Comparison of ENCODE assay signal across 8 cellular contexts in the genomic region with DNA sequence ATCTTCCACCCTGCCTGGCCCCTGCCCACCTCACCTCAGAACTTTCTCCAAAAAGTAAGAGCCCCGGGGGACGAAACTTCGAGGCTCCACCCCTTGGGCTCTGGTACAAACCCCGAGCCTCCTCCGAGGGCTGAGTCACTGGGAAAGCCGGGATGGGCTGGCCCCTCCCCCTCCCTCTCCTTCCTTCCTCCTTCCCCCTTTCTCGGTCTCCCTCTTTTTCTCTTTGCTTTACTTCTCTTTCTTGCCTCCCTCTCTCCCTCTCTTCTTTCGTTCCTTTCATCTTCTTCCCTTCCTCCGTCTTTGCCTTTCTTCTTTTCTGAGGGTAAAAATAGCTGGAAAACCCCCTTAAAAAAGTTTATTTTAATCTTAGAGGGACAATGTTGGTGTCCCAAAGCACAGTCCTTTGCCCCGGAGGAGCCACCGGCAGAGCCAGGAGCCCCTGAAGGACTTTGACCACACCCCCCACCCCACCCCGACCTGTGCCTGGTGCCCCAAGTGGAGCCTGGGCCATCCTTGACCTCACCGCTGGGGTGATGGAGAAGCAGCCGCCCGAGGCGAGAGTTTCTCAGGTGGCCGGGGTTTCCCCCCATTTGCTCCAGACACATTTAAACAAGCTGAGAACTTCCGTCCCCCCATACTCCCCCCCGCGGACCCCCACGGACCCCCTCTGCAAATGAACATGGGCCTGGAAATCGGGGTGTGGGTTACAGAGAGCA. TPM values are rescaled to one million over a fixed set of nuclear protein-coding genes. Genes with fewer than 3 reads are reported as not detected.
A peak's percentile ranks its signal among the peaks of the same experiment; 100 is the strongest.
DNase-seq lines count a peak whose midpoint lies in the region; ATAC-seq and TF ChIP-seq lines count a peak whose summit lies in the region.

No MANE protein-coding gene starts in this region.

- H3K4me3 Mint-ChIP-seq in CD4-positive, alpha-beta T cell: peak overlapping the region; percentile 66
- H3K4me3 Mint-ChIP-seq in dendritic cell treated with granulocyte-macrophage colony-stimulating factor and Interleukin-4, amounts not matched to agents 40 ng/mL and 50 ng/mL, for 4 days: peak overlapping the region; percentile 67

- H3K27me3 ChIP-seq in CD4-positive, alpha-beta T cell (ENCODE audit: control insufficient read depth, insufficient read depth, low read length): no peaks in the 10 kb centered on the region

- peaks cover 21% of the 10 kb centered on the region for H3K4me1 Mint-ChIP-seq in CD4-positive, alpha-beta T cell (ENCODE audit: low read depth)
- peaks cover 80% of the 10 kb centered on the region for H3K4me1 Mint-ChIP-seq in dendritic cell treated with granulocyte-macrophage colony-stimulating factor and Interleukin-4, amounts not matched to agents 40 ng/mL and 50 ng/mL, for 4 days (ENCODE audit: low read depth)

- no peak for ATAC-seq in CD4-positive, alpha-beta T cell (ENCODE audit: poor library complexity)
- ATAC-seq in GM18861 (IDR thresholded peaks at IDR 0.05; ENCODE audit: unreplicated experiment): no peak

- H3K27ac Mint-ChIP-seq in CD4-positive, alpha-beta T cell: peak overlapping the region; percentile 77
- peak overlapping the region; percentile 89 for H3K27ac Mint-ChIP-seq in dendritic cell treated with granulocyte-macrophage colony-stimulating factor and Interleukin-4, amounts not matched to agents 40 ng/mL and 50 ng/mL, for 4 days

- no peaks in the 10 kb centered on the region for H3K36me3 Mint-ChIP-seq in CD4-positive, alpha-beta T cell (ENCODE audit: low read depth)
- no peaks in the 10 kb centered on the region for H3K36me3 Mint-ChIP-seq in dendritic cell treated with granulocyte-macrophage colony-stimulating factor and Interleukin-4, amounts not matched to agents 40 ng/mL and 50 ng/mL, for 4 days (ENCODE audit: low read depth)

- no peak for DNase-seq in CD4-positive, alpha-beta T cell
- DNase-seq in LoVo (ENCODE audit: low spot score) (peak; percentile 74), myocyte (ENCODE audit: low read depth) (peak; percentile 71), HEK293T (ENCODE audit: extremely low spot score) (no peak), SHP77 (lab: John Stamatoyannopoulos, UW) (no peak), OCI-M2 (lab: John Stamatoyannopoulos, UW; ENCODE audit: unreplicated experiment) (no peak)

- intact Hi-C loops in CD4-positive, alpha-beta T cell (cut with DNase I, micrococcal nuclease): no loop called here
- intact Hi-C loops in dendritic cell treated with granulocyte-macrophage colony-stimulating factor and Interleukin-4, amounts not matched to agents 40 ng/mL and 50 ng/mL, for 4 days (cut with micrococcal nuclease): no loop called here

- no peaks in the 10 kb centered on the region for H3K9me3 ChIP-seq in CD4-positive, alpha-beta T cell (ENCODE audit: control insufficient read depth, low read length)

- POLR2A ChIA-PET in CD4-positive, alpha-beta T cell (lab: Charles Lee): interaction anchor here (0.8 to 1.9 kb wide), 3 partner anchors 12 to 284 kb away, joined by 3 to 17 read pairs (median 3); no protein-coding TSS in a partner anchor
- POLR2A ChIA-PET in HEK293T (lab: Yijun Ruan, JAX): no interaction called here

- no peaks in the 10 kb centered on the region for H3K9me3 Mint-ChIP-seq in CD4-positive, alpha-beta T cell
- H3K9me3 Mint-ChIP-seq in dendritic cell treated with granulocyte-macrophage colony-stimulating factor and Interleukin-4, amounts not matched to agents 40 ng/mL and 50 ng/mL, for 4 days: no peaks in the 10 kb centered on the region

- no peak for TF ChIP-seq CTCF in CD4-positive, alpha-beta T cell (IDR thresholded peaks at IDR 0.05)

- no peak overlapping the region for H3K27ac ChIP-seq in CD4-positive, alpha-beta T cell (ENCODE audit: low read depth, low read length)

- CTCF ChIA-PET in CD4-positive, alpha-beta T cell (lab: Charles Lee): interaction anchor here (0.7 kb wide), 1 partner anchor 24 kb away, joined by 4 read pairs; no protein-coding TSS in a partner anchor
- CTCF ChIA-PET in HEK293T (lab: Yijun Ruan, JAX): no interaction called here

- no peaks in the 10 kb centered on the region for H3K27me3 Mint-ChIP-seq in CD4-positive, alpha-beta T cell
- peaks cover 22% of the 10 kb centered on the region for H3K27me3 Mint-ChIP-seq in dendritic cell treated with granulocyte-macrophage colony-stimulating factor and Interleukin-4, amounts not matched to agents 40 ng/mL and 50 ng/mL, for 4 days

TF ChIP-seq in HEK293T, 16 proteins besides CTCF, POLR2A, EP300 and RAD21:
- TF ChIP-seq LEF1 (IDR thresholded peaks at IDR 0.05; ENCODE audit: borderline replicate concordance) (no peak), PKNOX1 (IDR thresholded peaks at IDR 0.05) (no peak), ZNF384 (IDR thresholded peaks at IDR 0.05) (no peak), BHLHE40 (IDR thresholded peaks at IDR 0.05; ENCODE audit: borderline replicate concordance) (no peak), FOXK2 (IDR thresholded peaks at IDR 0.05) (no peak), HDGF (IDR thresholded peaks at IDR 0.05; ENCODE audit: borderline replicate concordance) (no peak), ELF4 (IDR thresholded peaks at IDR 0.05) (no peak), ARNT (IDR thresholded peaks at IDR 0.05) (no peak), SUZ12 (IDR thresholded peaks at IDR 0.05) (no peak), L3MBTL2 (conservative IDR thresholded peaks at IDR 0.05) (no peak), SP1 (IDR thresholded peaks at IDR 0.05) (no peak), TARDBP (IDR thresholded peaks at IDR 0.05) (no peak), NFRKB (IDR thresholded peaks at IDR 0.05) (no peak), FOXA1 (IDR thresholded peaks at IDR 0.05) (no peak), CTBP1 (IDR thresholded peaks at IDR 0.05; ENCODE audit: borderline replicate concordance) (no peak), FOXM1 (IDR thresholded peaks at IDR 0.05; ENCODE audit: borderline replicate concordance) (no peak)

RNA-seq across cellular contexts. Expression of gene NOTCH1, which starts 5.7 kb away (rescaled TPM):
- 10 to 100 TPM; 30.8 to 34.2 TPM for total RNA-seq in CD4-positive, alpha-beta T cell
- total RNA-seq in myocyte: 6.2 and 16.0 TPM in 2 replicates
- 3.8 TPM for polyA plus RNA-seq in myocyte (2012)

Comparison
In these comparisons a context has a peak if more than half of its experiments do, and no peak if none do; other contexts are left out.
1. DNase-seq: peak in LoVo (single experiment) and myocyte (single experiment); none in CD4-positive, alpha-beta T cell (0 of 10), HEK293T (single experiment), SHP77 (0 of 2) and OCI-M2 (single experiment).